In genomic region chr5:139684350-139684880, GRCh38 we compare ENCODE assay signal across 1 cellular context.
TF ChIP-seq lines count a peak whose summit lies in the region.

No MANE protein-coding gene starts in this region.

TF ChIP-seq in IMR-90, 13 proteins besides CTCF, POLR2A, EP300 and RAD21 (continued from another document):
- no peak for TF ChIP-seq BHLHE40 (IDR thresholded peaks at IDR 0.05; ENCODE audit: low read depth, low read length)
- no peak for TF ChIP-seq CHD1 (IDR thresholded peaks at IDR 0.05; ENCODE audit: low read depth, low read length)
- no peak for TF ChIP-seq MAFK (IDR thresholded peaks at IDR 0.05; ENCODE audit: low read depth, low read length)
- no peak for TF ChIP-seq NFE2L2 (IDR thresholded peaks at IDR 0.05; ENCODE audit: low read depth, low read length)
- TF ChIP-seq RCOR1 (IDR thresholded peaks at IDR 0.05; ENCODE audit: insufficient replicate concordance, low read length) = no peak
- TF ChIP-seq, protein P1, sequence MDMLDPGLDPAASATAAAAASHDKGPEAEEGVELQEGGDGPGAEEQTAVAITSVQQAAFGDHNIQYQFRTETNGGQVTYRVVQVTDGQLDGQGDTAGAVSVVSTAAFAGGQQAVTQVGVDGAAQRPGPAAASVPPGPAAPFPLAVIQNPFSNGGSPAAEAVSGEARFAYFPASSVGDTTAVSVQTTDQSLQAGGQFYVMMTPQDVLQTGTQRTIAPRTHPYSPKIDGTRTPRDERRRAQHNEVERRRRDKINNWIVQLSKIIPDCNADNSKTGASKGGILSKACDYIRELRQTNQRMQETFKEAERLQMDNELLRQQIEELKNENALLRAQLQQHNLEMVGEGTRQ (IDR thresholded peaks at IDR 0.05; ENCODE audit: low read depth, low read length) = no peak
